In the genomic region with DNA sequence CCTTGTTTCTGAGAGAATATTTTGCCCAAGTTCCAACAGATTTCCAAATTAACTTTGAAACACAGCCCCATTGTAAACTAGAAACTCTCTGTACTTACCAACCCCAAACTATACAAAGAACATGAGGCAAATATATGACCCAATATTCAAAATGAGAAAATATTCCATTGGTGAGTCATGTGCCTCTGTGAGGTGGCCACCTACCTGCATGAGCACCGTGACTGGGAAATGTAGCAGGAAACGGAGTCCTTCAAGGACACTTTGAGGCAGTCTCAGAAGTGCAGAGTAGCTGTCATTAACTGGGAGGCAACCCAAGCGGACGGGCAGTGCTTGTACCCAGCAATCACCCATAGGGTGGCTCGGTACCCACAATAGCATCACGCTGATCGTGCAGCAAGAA, we compare ENCODE assay signal across 29 cellular contexts.
"Had no signal": no experiment of that assay in that cellular context is flagged by ENCODE, and none has a peak within 500 bp of the region (broad histone marks: within the 10 kb centered on the region; RNA-seq: fewer than 3 reads in every experiment).

No MANE protein-coding gene starts in this region.

- H3K36me3 Mint-ChIP-seq: mesothelial cell of epicardium; natural killer cell treated with Interleukin-12 subunit alpha and Interleukin-12 subunit beta and Interleukin-15 and Interleukin-18, amount 100 ng/mL, for 72 hours had no signal

- H3K27ac Mint-ChIP-seq: dendritic cell treated with granulocyte-macrophage colony-stimulating factor and Interleukin-4, amounts not matched to agents 40 ng/mL and 50 ng/mL, for 4 days; endodermal cell; mesothelial cell of epicardium; natural killer cell treated with Interleukin-12 subunit alpha and Interleukin-12 subunit beta and Interleukin-15 and Interleukin-18, amount 100 ng/mL, for 72 hours had no signal

- H3K4me1 Mint-ChIP-seq: endodermal cell, mesothelial cell of epicardium, naive B cell, neural crest cell had no signal

- H3K27ac ChIP-seq: colonic mucosa, esophagus squamous epithelium, neutrophil, pancreas, stomach, tibial artery, upper lobe of left lung, uterus had no signal

- H3K4me2 ChIP-seq: smooth muscle cell had no signal

- FAIRE-seq: frontal cortex, keratinocyte, pancreas had no signal

- H3K27me3 Mint-ChIP-seq: dendritic cell treated with granulocyte-macrophage colony-stimulating factor and Interleukin-4, amounts not matched to agents 40 ng/mL and 50 ng/mL, for 4 days; naive B cell; natural killer cell treated with Interleukin-12 subunit alpha and Interleukin-12 subunit beta and Interleukin-15 and Interleukin-18, amount 100 ng/mL, for 72 hours had no signal

- H3K27me3 ChIP-seq: colonic mucosa, esophagus squamous epithelium, neutrophil, pancreas, stomach, tibial artery, upper lobe of left lung, uterus had no signal

- H3K36me3 ChIP-seq: colonic mucosa, esophagus squamous epithelium, neutrophil, pancreas, stomach, tibial artery, upper lobe of left lung, uterus had no signal

- H3K4me1 ChIP-seq: colonic mucosa, pancreas, stomach, tibial artery, upper lobe of left lung, uterus had no signal

- DNase-seq: colonic mucosa; effector CD8-positive, alpha-beta T cell; endodermal cell; esophagus squamous epithelium; hypothalamus; mesenchymal stem cell; mucosa of descending colon; naive B cell; pancreas; stimulated activated CD4-positive, alpha-beta T cell treated with anti-CD3 and anti-CD28 coated beads, Interleukin-12 subunit alpha, Interleukin-12 subunit beta, amount 100 ng/mL, for 4 hours; stimulated activated CD4-positive, alpha-beta T cell treated with anti-CD3 and anti-CD28 coated beads, Interleukin-1b, Interleukin-23, amount 100 ng/mL, for 48 hours; stimulated activated CD4-positive, alpha-beta T cell treated with anti-CD3 and anti-CD28 coated beads, Interleukin-4, amount 100 ng/mL, for 1 hour; stimulated activated CD8-positive, alpha-beta memory T cell treated with anti-CD3 and anti-CD28 coated beads, Interleukin-4, amount 100 ng/mL, for 48 hours; stimulated activated naive CD4-positive, alpha-beta T cell; stomach; tibial artery; upper lobe of left lung; uterus had no signal

- H3K9me3 ChIP-seq: colonic mucosa, esophagus squamous epithelium, mucosa of descending colon, neutrophil, pancreas, stomach, upper lobe of left lung, uterus had no signal

- H3K4me3 Mint-ChIP-seq: dendritic cell treated with granulocyte-macrophage colony-stimulating factor and Interleukin-4, amounts not matched to agents 40 ng/mL and 50 ng/mL, for 4 days; endodermal cell; mesothelial cell of epicardium; naive B cell; natural killer cell treated with Interleukin-12 subunit alpha and Interleukin-12 subunit beta and Interleukin-15 and Interleukin-18, amount 100 ng/mL, for 72 hours; neural crest cell had no signal

- H3K4me3 ChIP-seq: colonic mucosa, esophagus squamous epithelium, lung, mucosa of descending colon, pancreas, smooth muscle cell, stomach, tibial artery, upper lobe of left lung, uterus had no signal

- ATAC-seq: left lobe of liver; mucosa of descending colon; natural killer cell treated with Interleukin-12 subunit alpha and Interleukin-12 subunit beta and Interleukin-15 and Interleukin-18, amount 100 ng/mL, for 72 hours; pancreas; sciatic nerve had no signal
